ENCODE assay signal across 10 cellular contexts in genomic region chr7:21338728-21339164, GRCh38.
DNase-seq lines count a peak whose midpoint lies in the region; ATAC-seq and TF ChIP-seq lines count a peak whose summit lies in the region.
"Had no signal": no experiment of that assay in that cellular context is flagged by ENCODE, and none has a peak within 500 bp of the region (broad histone marks: within the 10 kb centered on the region; RNA-seq: fewer than 3 reads in every experiment).

No MANE protein-coding gene starts in this region.

- H3K4me3 ChIP-seq in CD8-positive, alpha-beta T cell (ENCODE audit: low read depth, low read length), result no peak overlapping the region
- H3K4me3 ChIP-seq in SJCRH30, result no peak overlapping the region
- H3K4me3 ChIP-seq: HAP-1 had no signal

- DNase-seq in CD8-positive, alpha-beta T cell, result peak in 5 of 7 experiments; percentile 13 to 58 (median 37)
- peak; percentile 68 for DNase-seq in activated naive CD4-positive, alpha-beta T cell treated with anti-CD3 and anti-CD28 coated beads, Interleukin-2, amount 10 ng/mL, durations not matched to agents 7 days and 5 days
- DNase-seq in stimulated activated CD4-positive, alpha-beta T cell treated with anti-CD3 and anti-CD28 coated beads, Interleukin-1b, Interleukin-23, amount 100 ng/mL, for 48 hours, result peak; percentile 69
- no peak for DNase-seq in anterior cingulate cortex (lab: John Stamatoyannopoulos, UW)
- no peak for DNase-seq in HFFc6
- DNase-seq in SJCRH30, result no peak
- DNase-seq: NCI-H524 treated with DMSO at 0.1 percent for 48 hours had no signal

- H3K27ac Mint-ChIP-seq in CD8-positive, alpha-beta T cell, result peak overlapping the region; percentile 85
- peak overlapping the region; percentile 98 for H3K27ac Mint-ChIP-seq in T-helper 1 cell treated with Interleukin-12 subunit alpha and Interleukin-12 subunit beta and Interleukin-4 antibody, amounts not matched to agents 30 μg/mL and 1 μg/mL, for 36 hours
- H3K27ac Mint-ChIP-seq in activated naive CD4-positive, alpha-beta T cell treated with anti-CD3 and anti-CD28 coated beads, Interleukin-2, amount 10 ng/mL, durations not matched to agents 7 days and 5 days, result peak overlapping the region; percentile 95
- no peak overlapping the region for H3K27ac Mint-ChIP-seq in HFFc6

- H3K9me3 ChIP-seq in CD8-positive, alpha-beta T cell (ENCODE audit: low read length), result no peaks in the 10 kb centered on the region
- no peaks in the 10 kb centered on the region for H3K9me3 ChIP-seq in SJCRH30 (replicated peaks)
- H3K9me3 ChIP-seq: HAP-1 had no signal

- CTCF ChIA-PET in CD8-positive, alpha-beta T cell (lab: Charles Lee), result interaction anchor here (0.6 to 0.9 kb wide), 2 partner anchors 88 to 91 kb away, joined by 3 to 4 read pairs; no protein-coding TSS in a partner anchor
- CTCF ChIA-PET in activated naive CD4-positive, alpha-beta T cell treated with anti-CD3 and anti-CD28 coated beads, Interleukin-2, amount 10 ng/mL, durations not matched to agents 7 days and 5 days (lab: Charles Lee), result interaction anchor here (1.2 to 2.0 kb wide), 3 partner anchors 22 to 85 kb away, joined by 3 to 5 read pairs (median 3); no protein-coding TSS in a partner anchor

- H3K9me3 Mint-ChIP-seq in CD8-positive, alpha-beta T cell, result peaks cover 6% of the 10 kb centered on the region
- peaks cover 44% of the 10 kb centered on the region for H3K9me3 Mint-ChIP-seq in T-helper 1 cell treated with Interleukin-12 subunit alpha and Interleukin-12 subunit beta and Interleukin-4 antibody, amounts not matched to agents 30 μg/mL and 1 μg/mL, for 36 hours
- H3K9me3 Mint-ChIP-seq in activated naive CD4-positive, alpha-beta T cell treated with anti-CD3 and anti-CD28 coated beads, Interleukin-2, amount 10 ng/mL, durations not matched to agents 7 days and 5 days, result peaks cover 32% of the 10 kb centered on the region
- H3K9me3 Mint-ChIP-seq in HFFc6, result peaks cover 14% of the 10 kb centered on the region

- H3K4me1 Mint-ChIP-seq in CD8-positive, alpha-beta T cell (ENCODE audit: low read depth), result peaks cover 15% of the 10 kb centered on the region
- H3K4me1 Mint-ChIP-seq in T-helper 1 cell treated with Interleukin-12 subunit alpha and Interleukin-12 subunit beta and Interleukin-4 antibody, amounts not matched to agents 30 μg/mL and 1 μg/mL, for 36 hours (ENCODE audit: low read depth), result peaks cover 63% of the 10 kb centered on the region
- H3K4me1 Mint-ChIP-seq in activated naive CD4-positive, alpha-beta T cell treated with anti-CD3 and anti-CD28 coated beads, Interleukin-2, amount 10 ng/mL, durations not matched to agents 7 days and 5 days, result peaks cover 67% of the 10 kb centered on the region
- H3K4me1 Mint-ChIP-seq in HFFc6 (ENCODE audit: low read depth), result no peaks in the 10 kb centered on the region

- H3K4me1 ChIP-seq in CD8-positive, alpha-beta T cell (ENCODE audit: insufficient read depth, low read length), result peaks cover 12% of the 10 kb centered on the region
- H3K4me1 ChIP-seq in SJCRH30, result no peaks in the 10 kb centered on the region
- H3K4me1 ChIP-seq: HAP-1 had no signal

- H3K36me3 ChIP-seq in CD8-positive, alpha-beta T cell (ENCODE audit: insufficient read depth, low read length), result no peaks in the 10 kb centered on the region
- no peaks in the 10 kb centered on the region for H3K36me3 ChIP-seq in SJCRH30
- H3K36me3 ChIP-seq: HAP-1 had no signal

- intact Hi-C loops in CD8-positive, alpha-beta T cell (cut with DNase I, micrococcal nuclease), result loop anchor here in 1 of 2 experiments (5.0 kb wide), 1 partner anchor 89 kb away; the partner anchor contains the start of gene SP4

- H3K36me3 Mint-ChIP-seq in CD8-positive, alpha-beta T cell, result no peaks in the 10 kb centered on the region
- H3K36me3 Mint-ChIP-seq in T-helper 1 cell treated with Interleukin-12 subunit alpha and Interleukin-12 subunit beta and Interleukin-4 antibody, amounts not matched to agents 30 μg/mL and 1 μg/mL, for 36 hours (ENCODE audit: low read depth), result peaks cover 49% of the 10 kb centered on the region
- H3K36me3 Mint-ChIP-seq in activated naive CD4-positive, alpha-beta T cell treated with anti-CD3 and anti-CD28 coated beads, Interleukin-2, amount 10 ng/mL, durations not matched to agents 7 days and 5 days, result peaks cover 64% of the 10 kb centered on the region
- H3K36me3 Mint-ChIP-seq in HFFc6 (ENCODE audit: low read depth), result no peaks in the 10 kb centered on the region

- TF ChIP-seq CTCF in CD8-positive, alpha-beta T cell (IDR thresholded peaks at IDR 0.05), result no peak
- TF ChIP-seq CTCF in HFFc6 (IDR thresholded peaks at IDR 0.05), result no peak

- POLR2A ChIA-PET in CD8-positive, alpha-beta T cell (lab: Charles Lee), result interaction anchor here (0.6 to 1.3 kb wide), 4 partner anchors 14 to 1798 kb away, joined by 3 to 7 read pairs (median 5); partner anchors contain the start of gene SP4

- peak; percentile 82 for ATAC-seq in CD8-positive, alpha-beta T cell
- no peak for ATAC-seq in GM18907 (IDR thresholded peaks at IDR 0.05; ENCODE audit: unreplicated experiment)

- peak overlapping the region; percentile 38 for H3K4me3 Mint-ChIP-seq in CD8-positive, alpha-beta T cell
- H3K4me3 Mint-ChIP-seq in T-helper 1 cell treated with Interleukin-12 subunit alpha and Interleukin-12 subunit beta and Interleukin-4 antibody, amounts not matched to agents 30 μg/mL and 1 μg/mL, for 36 hours, result peak overlapping the region; percentile 25
- peak overlapping the region; percentile 3 for H3K4me3 Mint-ChIP-seq in activated naive CD4-positive, alpha-beta T cell treated with anti-CD3 and anti-CD28 coated beads, Interleukin-2, amount 10 ng/mL, durations not matched to agents 7 days and 5 days
- H3K4me3 Mint-ChIP-seq in HFFc6, result no peak overlapping the region

- no peak overlapping the region for H3K27ac ChIP-seq in CD8-positive, alpha-beta T cell (ENCODE audit: low read depth, low read length)
- H3K27ac ChIP-seq in SJCRH30, result no peak overlapping the region

- no peaks in the 10 kb centered on the region for H3K27me3 Mint-ChIP-seq in CD8-positive, alpha-beta T cell (ENCODE audit: low read depth)
- H3K27me3 Mint-ChIP-seq in T-helper 1 cell treated with Interleukin-12 subunit alpha and Interleukin-12 subunit beta and Interleukin-4 antibody, amounts not matched to agents 30 μg/mL and 1 μg/mL, for 36 hours (ENCODE audit: low read depth), result no peaks in the 10 kb centered on the region
- H3K27me3 Mint-ChIP-seq in activated naive CD4-positive, alpha-beta T cell treated with anti-CD3 and anti-CD28 coated beads, Interleukin-2, amount 10 ng/mL, durations not matched to agents 7 days and 5 days, result no peaks in the 10 kb centered on the region
- H3K27me3 Mint-ChIP-seq in HFFc6 (ENCODE audit: insufficient read depth), result no peaks in the 10 kb centered on the region; the same call in 1 of the 2 replicates

- no peaks in the 10 kb centered on the region for H3K27me3 ChIP-seq in CD8-positive, alpha-beta T cell (ENCODE audit: insufficient read depth, low read length)
- no peaks in the 10 kb centered on the region; the same call in 1 of the 2 replicates for H3K27me3 ChIP-seq in SJCRH30

Comparison
In these comparisons a context has a peak if more than half of its experiments do, and no peak if none do; other contexts are left out.
1. DNase-seq: peak in CD8-positive, alpha-beta T cell (5 of 7), activated naive CD4-positive, alpha-beta T cell treated with anti-CD3 and anti-CD28 coated beads, Interleukin-2, amount 10 ng/mL, durations not matched to agents 7 days and 5 days (single experiment) and stimulated activated CD4-positive, alpha-beta T cell treated with anti-CD3 and anti-CD28 coated beads, Interleukin-1b, Interleukin-23, amount 100 ng/mL, for 48 hours (single experiment); none in anterior cingulate cortex (0 of 58), HFFc6 (single experiment) and SJCRH30 (0 of 2).